In the genomic region with DNA sequence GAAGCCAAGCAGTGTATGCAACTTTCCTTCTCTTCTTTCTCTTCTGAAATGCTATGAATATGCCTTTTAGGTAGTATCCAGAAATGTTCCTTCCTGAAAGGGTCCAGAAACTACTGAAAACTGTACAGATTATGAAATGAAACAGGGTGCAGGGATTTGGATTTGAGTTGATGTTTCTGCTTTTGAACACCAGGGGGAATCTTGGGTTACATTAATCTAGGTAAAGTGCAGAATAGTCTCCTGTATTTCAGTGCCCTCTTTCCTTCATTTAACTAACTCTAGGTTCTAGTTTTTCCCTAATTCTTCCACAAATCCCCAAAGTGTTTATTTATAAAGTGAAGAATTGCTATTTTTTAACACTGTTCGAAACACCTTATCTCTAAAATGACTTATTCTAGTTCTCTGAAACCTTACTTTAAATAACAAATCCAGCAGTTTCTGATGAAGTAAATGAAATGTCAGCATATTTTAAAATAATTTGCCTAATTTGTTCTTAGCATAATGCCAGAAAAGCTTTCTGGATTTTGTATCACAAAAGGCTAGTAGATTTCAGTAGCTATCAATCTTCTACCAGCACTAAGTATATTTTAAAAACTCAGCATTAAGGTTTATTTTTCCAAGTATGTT, we compare ENCODE assay signal across 1 cellular context.
TF ChIP-seq lines count a peak whose summit lies in the region.

No MANE protein-coding gene starts in this region.

TF ChIP-seq in GM23338, 12 proteins besides CTCF, POLR2A, EP300 and RAD21 (continued from another document):
- TF ChIP-seq, protein P1, sequence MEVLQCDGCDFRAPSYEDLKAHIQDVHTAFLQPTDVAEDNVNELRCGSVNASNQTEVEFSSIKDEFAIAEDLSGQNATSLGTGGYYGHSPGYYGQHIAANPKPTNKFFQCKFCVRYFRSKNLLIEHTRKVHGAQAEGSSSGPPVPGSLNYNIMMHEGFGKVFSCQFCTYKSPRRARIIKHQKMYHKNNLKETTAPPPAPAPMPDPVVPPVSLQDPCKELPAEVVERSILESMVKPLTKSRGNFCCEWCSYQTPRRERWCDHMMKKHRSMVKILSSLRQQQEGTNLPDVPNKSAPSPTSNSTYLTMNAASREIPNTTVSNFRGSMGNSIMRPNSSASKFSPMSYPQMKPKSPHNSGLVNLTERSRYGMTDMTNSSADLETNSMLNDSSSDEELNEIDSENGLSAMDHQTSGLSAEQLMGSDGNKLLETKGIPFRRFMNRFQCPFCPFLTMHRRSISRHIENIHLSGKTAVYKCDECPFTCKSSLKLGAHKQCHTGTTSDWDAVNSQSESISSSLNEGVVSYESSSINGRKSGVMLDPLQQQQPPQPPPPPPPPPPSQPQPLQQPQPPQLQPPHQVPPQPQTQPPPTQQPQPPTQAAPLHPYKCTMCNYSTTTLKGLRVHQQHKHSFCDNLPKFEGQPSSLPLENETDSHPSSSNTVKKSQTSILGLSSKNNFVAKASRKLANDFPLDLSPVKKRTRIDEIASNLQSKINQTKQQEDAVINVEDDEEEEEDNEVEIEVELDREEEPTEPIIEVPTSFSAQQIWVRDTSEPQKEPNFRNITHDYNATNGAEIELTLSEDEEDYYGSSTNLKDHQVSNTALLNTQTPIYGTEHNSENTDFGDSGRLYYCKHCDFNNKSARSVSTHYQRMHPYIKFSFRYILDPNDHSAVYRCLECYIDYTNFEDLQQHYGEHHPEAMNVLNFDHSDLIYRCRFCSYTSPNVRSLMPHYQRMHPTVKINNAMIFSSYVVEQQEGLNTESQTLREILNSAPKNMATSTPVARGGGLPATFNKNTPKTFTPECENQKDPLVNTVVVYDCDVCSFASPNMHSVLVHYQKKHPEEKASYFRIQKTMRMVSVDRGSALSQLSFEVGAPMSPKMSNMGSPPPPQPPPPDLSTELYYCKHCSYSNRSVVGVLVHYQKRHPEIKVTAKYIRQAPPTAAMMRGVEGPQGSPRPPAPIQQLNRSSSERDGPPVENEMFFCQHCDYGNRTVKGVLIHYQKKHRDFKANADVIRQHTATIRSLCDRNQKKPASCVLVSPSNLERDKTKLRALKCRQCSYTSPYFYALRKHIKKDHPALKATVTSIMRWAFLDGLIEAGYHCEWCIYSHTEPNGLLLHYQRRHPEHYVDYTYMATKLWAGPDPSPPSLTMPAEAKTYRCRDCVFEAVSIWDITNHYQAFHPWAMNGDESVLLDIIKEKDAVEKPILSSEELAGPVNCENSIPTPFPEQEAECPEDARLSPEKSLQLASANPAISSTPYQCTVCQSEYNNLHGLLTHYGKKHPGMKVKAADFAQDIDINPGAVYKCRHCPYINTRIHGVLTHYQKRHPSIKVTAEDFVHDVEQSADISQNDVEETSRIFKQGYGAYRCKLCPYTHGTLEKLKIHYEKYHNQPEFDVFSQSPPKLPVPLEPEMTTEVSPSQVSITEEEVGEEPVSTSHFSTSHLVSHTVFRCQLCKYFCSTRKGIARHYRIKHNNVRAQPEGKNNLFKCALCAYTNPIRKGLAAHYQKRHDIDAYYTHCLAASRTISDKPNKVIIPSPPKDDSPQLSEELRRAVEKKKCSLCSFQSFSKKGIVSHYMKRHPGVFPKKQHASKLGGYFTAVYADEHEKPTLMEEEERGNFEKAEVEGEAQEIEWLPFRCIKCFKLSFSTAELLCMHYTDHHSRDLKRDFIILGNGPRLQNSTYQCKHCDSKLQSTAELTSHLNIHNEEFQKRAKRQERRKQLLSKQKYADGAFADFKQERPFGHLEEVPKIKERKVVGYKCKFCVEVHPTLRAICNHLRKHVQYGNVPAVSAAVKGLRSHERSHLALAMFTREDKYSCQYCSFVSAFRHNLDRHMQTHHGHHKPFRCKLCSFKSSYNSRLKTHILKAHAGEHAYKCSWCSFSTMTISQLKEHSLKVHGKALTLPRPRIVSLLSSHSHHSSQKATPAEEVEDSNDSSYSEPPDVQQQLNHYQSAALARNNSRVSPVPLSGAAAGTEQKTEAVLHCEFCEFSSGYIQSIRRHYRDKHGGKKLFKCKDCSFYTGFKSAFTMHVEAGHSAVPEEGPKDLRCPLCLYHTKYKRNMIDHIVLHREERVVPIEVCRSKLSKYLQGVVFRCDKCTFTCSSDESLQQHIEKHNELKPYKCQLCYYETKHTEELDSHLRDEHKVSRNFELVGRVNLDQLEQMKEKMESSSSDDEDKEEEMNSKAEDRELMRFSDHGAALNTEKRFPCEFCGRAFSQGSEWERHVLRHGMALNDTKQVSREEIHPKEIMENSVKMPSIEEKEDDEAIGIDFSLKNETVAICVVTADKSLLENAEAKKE (CRISPR knock-in tag; IDR thresholded peaks at IDR 0.05) = no peak
- TF ChIP-seq, protein P2, sequence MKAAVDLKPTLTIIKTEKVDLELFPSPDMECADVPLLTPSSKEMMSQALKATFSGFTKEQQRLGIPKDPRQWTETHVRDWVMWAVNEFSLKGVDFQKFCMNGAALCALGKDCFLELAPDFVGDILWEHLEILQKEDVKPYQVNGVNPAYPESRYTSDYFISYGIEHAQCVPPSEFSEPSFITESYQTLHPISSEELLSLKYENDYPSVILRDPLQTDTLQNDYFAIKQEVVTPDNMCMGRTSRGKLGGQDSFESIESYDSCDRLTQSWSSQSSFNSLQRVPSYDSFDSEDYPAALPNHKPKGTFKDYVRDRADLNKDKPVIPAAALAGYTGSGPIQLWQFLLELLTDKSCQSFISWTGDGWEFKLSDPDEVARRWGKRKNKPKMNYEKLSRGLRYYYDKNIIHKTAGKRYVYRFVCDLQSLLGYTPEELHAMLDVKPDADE (IDR thresholded peaks at IDR 0.05) = no peak
- TF ChIP-seq STAT1 (IDR thresholded peaks at IDR 0.05; ENCODE audit: unreplicated experiment) (no peak), POLR2AphosphoS5 (IDR thresholded peaks at IDR 0.05; ENCODE audit: low read depth) (no peak), EZH2 (IDR thresholded peaks at IDR 0.05; ENCODE audit: low read depth, unreplicated experiment) (no peak), NANOG (IDR thresholded peaks at IDR 0.05; ENCODE audit: borderline replicate concordance) (no peak)
